9 cellular contexts compared by ENCODE assay signal in the genomic region with DNA sequence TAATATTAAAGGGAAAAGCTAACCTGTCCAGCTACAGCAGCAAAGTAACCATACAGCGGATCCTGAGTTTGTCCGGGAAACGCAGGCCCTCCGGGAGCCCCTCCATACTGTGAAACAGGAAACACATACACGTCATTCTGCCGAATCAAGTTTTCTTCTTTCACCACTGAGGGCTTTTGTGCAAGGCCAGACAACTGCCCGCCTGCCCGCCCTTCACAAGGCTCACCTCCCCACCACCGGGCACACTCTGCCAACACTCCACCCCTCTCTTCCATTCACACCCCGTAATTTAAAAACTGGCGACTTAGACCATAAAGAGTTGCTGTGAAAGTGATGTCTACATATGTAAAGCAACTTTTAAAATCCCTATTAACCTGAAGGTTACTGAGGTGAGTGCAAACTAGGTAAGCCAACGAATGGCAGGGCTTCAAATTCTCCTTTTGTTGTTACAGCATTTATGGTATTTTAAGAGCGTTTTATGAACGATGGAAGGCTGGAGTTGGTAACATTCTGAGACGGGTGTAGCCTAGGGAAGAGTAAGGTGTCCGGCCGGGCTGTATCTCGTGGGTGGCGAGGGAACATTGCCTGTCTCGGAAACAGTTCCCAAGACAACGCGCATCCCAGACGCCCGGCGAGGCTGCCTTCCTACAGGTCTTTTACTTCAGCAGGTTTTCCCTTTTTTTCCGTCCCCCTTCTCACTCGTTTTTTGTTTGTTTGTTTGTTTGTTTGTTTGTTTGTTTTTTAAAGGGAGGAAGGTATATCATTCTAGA. TPM values are rescaled to one million over a fixed set of nuclear protein-coding genes. Genes with fewer than 3 reads are reported as not detected.
DNase-seq lines count a peak whose midpoint lies in the region; ATAC-seq, FAIRE-seq and TF ChIP-seq lines count a peak whose summit lies in the region.
"Had no signal": no experiment of that assay in that cellular context is flagged by ENCODE, and none has a peak within 500 bp of the region (broad histone marks: within the 10 kb centered on the region; RNA-seq: fewer than 3 reads in every experiment).

No MANE protein-coding gene starts in this region.

- WGBS in ovary, 3 donors, result 1 to 2% (median 2%) methylated on average over 27 of the region's 27 CpGs

- TF ChIP-seq EP300 in ovary (IDR thresholded peaks at IDR 0.05), result no peak

- H3K27me3 ChIP-seq in ovary, result no peaks in the 10 kb centered on the region

- peak overlapping the region; percentile 91 for H3K4me3 Mint-ChIP-seq in Calu3 (ENCODE audit: low read depth, unreplicated experiment)
- peak overlapping the region; percentile 99 for H3K4me3 Mint-ChIP-seq in activated naive CD8-positive, alpha-beta T cell treated with anti-CD3 and anti-CD28 coated beads for 36 hours

- H3K4me1 Mint-ChIP-seq in Calu3 (ENCODE audit: low read depth, unreplicated experiment), result peaks cover 20% of the 10 kb centered on the region
- peaks cover 29% of the 10 kb centered on the region for H3K4me1 Mint-ChIP-seq in activated naive CD8-positive, alpha-beta T cell treated with anti-CD3 and anti-CD28 coated beads for 36 hours

- CTCF ChIA-PET in Calu3 (lab: Charles Lee), result interaction anchor here (1.3 kb wide), 1 partner anchor 24 kb away, joined by 3 read pairs; no protein-coding TSS in a partner anchor

- H3K27me3 Mint-ChIP-seq in Calu3 (ENCODE audit: unreplicated experiment), result no peaks in the 10 kb centered on the region
- H3K27me3 Mint-ChIP-seq in activated naive CD8-positive, alpha-beta T cell treated with anti-CD3 and anti-CD28 coated beads for 36 hours, result no peaks in the 10 kb centered on the region

- H3K4me3 ChIP-seq in ovary, result peak overlapping the region; percentile 83

- H3K27ac ChIP-seq in ovary, result peak overlapping the region in 1 of 2 donors; percentile 58

- TF ChIP-seq POLR2A in ovary (IDR thresholded peaks at IDR 0.05), result no peak

- DNase-seq in Calu3, result peak; percentile 46
- peak; percentile 63 for DNase-seq in RCC 7860 (ENCODE audit: low spot score)
- DNase-seq in activated naive CD8-positive, alpha-beta T cell treated with anti-CD3 and anti-CD28 coated beads for 36 hours, result peak; percentile 26
- DNase-seq in head of caudate nucleus, result peak; percentile 21 to 82 (median 58)
- peak; percentile 38 to 67 (median 50) for DNase-seq in ovary
- no peak for DNase-seq in GM19238 (ENCODE audit: insufficient read length, low spot score)

- peak overlapping the region; percentile 83 for H3K27ac Mint-ChIP-seq in Calu3 (ENCODE audit: unreplicated experiment)
- peak overlapping the region; percentile 94 for H3K27ac Mint-ChIP-seq in activated naive CD8-positive, alpha-beta T cell treated with anti-CD3 and anti-CD28 coated beads for 36 hours

- H3K9me3 ChIP-seq in ovary, result no peaks in the 10 kb centered on the region

- FAIRE-seq in RCC 7860 (lab: Jason Lieb, UNC), result no peak
- FAIRE-seq: colon had no signal

- BruUV-seq in Calu3 (replicated peaks; lab: Mats Ljungman, UMichigan), result TSS peak; percentile 66

- intact Hi-C loops in Calu3 (cut with micrococcal nuclease; ENCODE audit: unreplicated experiment) (no loop called here), head of caudate nucleus (cut with DNase I) (no loop called here), ovary (cut with DNase I) (no loop called here)

- ATAC-seq in GM19463 (IDR thresholded peaks at IDR 0.05; ENCODE audit: unreplicated experiment), result peak; percentile 21
- peak; percentile 15 for ATAC-seq in HG03558 (IDR thresholded peaks at IDR 0.05; ENCODE audit: extremely low read depth, unreplicated experiment)

- no peak for TF ChIP-seq CTCF in Calu3 (IDR thresholded peaks at IDR 0.05; ENCODE audit: unreplicated experiment)
- TF ChIP-seq CTCF in ovary (IDR thresholded peaks at IDR 0.05), result no peak

- H3K36me3 Mint-ChIP-seq in Calu3 (ENCODE audit: insufficient read depth, unreplicated experiment), result peaks cover 43% of the 10 kb centered on the region
- H3K36me3 Mint-ChIP-seq in activated naive CD8-positive, alpha-beta T cell treated with anti-CD3 and anti-CD28 coated beads for 36 hours, result peaks cover 23% of the 10 kb centered on the region

- no peaks in the 10 kb centered on the region for H3K9me3 Mint-ChIP-seq in Calu3 (ENCODE audit: low read depth, unreplicated experiment)
- H3K9me3 Mint-ChIP-seq in activated naive CD8-positive, alpha-beta T cell treated with anti-CD3 and anti-CD28 coated beads for 36 hours, result no peaks in the 10 kb centered on the region

- peaks cover 5% of the 10 kb centered on the region for H3K4me1 ChIP-seq in ovary (ENCODE audit: insufficient read depth)

- H3K36me3 ChIP-seq in ovary, result no peaks in the 10 kb centered on the region

RNA-seq across cellular contexts. Expression of a gene that starts 0.8 kb away (rescaled TPM):
- total RNA-seq in Calu3 (2022) (148 and 173 TPM in 2 replicates), ovary (100 to 1,000 TPM in 2 of 7 donors, 10 to 100 TPM in 5; 45.4 to 104 (median 82.4) TPM)
- 100 to 1,000 TPM; 201 to 206 TPM for total RNA-seq in activated naive CD8-positive, alpha-beta T cell treated with anti-CD3 and anti-CD28 coated beads for 36 hours
- 100 to 1,000 TPM in 1 of 2 donors, 10 to 100 TPM in 1; 65.8 to 151 TPM for polyA plus RNA-seq in ovary
